ENCODE assay signal across 8 cellular contexts in the genomic region with DNA sequence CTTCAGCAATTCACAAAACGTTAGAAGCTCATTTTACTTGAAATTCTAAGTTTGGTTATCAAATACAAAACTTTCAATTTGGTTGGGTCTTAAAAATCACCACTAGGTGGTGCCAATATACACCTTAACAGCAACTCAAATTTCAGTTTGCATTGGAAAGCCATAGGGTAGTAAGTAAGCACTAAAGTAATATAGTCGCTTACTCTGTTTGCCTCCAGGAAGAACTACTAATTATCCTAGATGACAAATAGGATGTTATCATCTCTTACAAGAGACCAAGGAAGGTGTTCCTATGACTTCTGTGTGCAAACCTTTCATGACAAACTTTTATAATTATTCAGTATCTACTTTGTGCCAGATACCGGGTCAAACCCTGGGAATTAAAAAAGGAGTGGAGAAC.
DNase-seq lines count a peak whose midpoint lies in the region; ATAC-seq, FAIRE-seq and TF ChIP-seq lines count a peak whose summit lies in the region.

No MANE protein-coding gene starts in this region.

- no peak for ATAC-seq in HG03280 (IDR thresholded peaks at IDR 0.05; ENCODE audit: unreplicated experiment)

- no peak overlapping the region for H3K9ac ChIP-seq in keratinocyte (ENCODE audit: control insufficient read depth, extremely low read depth, insufficient read depth, low read length)

- H3K27ac ChIP-seq in brain microvascular endothelial cell (no peak overlapping the region), keratinocyte (ENCODE audit: control insufficient read depth, insufficient read depth, low read length) (no peak overlapping the region), tibial artery (peak overlapping the region in 1 of 2 donors; percentile 1)

- H3K4me1 ChIP-seq in keratinocyte (ENCODE audit: control insufficient read depth, extremely low read depth, insufficient read depth, low read length) (no peaks in the 10 kb centered on the region), tibial artery (peaks cover 0 to 7% (median 0%) of the 10 kb centered on the region in 4 donors)

- dilution Hi-C loops in keratinocyte (cut with MboI; ENCODE audit: extremely low pct_ligation_motif_present, low sequenced_read_pairs), result loop anchor here (25.0 kb wide), 1 partner anchor 129 kb away; no protein-coding TSS in a partner anchor

- H3K27me3 ChIP-seq in brain microvascular endothelial cell (replicated peaks) (no peaks in the 10 kb centered on the region), keratinocyte (ENCODE audit: control insufficient read depth, extremely low read depth, insufficient read depth, low read length) (no peaks in the 10 kb centered on the region), tibial artery (no peaks in the 10 kb centered on the region)

- H3K9me3 ChIP-seq in keratinocyte (ENCODE audit: control insufficient read depth, low read depth, low read length) (no peaks in the 10 kb centered on the region), tibial artery (no peaks in the 10 kb centered on the region)

- no peak overlapping the region for H3K4me2 ChIP-seq in keratinocyte (ENCODE audit: control insufficient read depth, extremely low read depth, insufficient read depth, low read depth, low read length)

- H3K79me2 ChIP-seq in keratinocyte (ENCODE audit: control insufficient read depth, insufficient read depth, low read length), result no peaks in the 10 kb centered on the region

- in situ Hi-C loops in brain microvascular endothelial cell (cut with HindIII; ENCODE audit: low pct_ligation_motif_present, low sequenced_read_pairs), result loop anchor here (25.0 kb wide), 1 partner anchor 129 kb away; no protein-coding TSS in a partner anchor

- DNase-seq in COLO829 (ENCODE audit: low spot score) (peak; percentile 71), HEK293T (ENCODE audit: extremely low spot score) (peak; percentile 24), NCI-H748 (lab: John Stamatoyannopoulos, UW; ENCODE audit: unreplicated experiment) (peak; percentile 78), brain microvascular endothelial cell (peak; percentile 34), keratinocyte (ENCODE audit: low read depth, low spot score) (peak; percentile 48), tibial artery (no peak)
- DNase-seq in stimulated activated CD4-positive, alpha-beta T cell treated with anti-CD3 and anti-CD28 coated beads, Interleukin-15, amount 100 ng/mL, for 24 hours, result no peak

- POLR2A ChIA-PET in HEK293T (lab: Yijun Ruan, JAX), result interaction anchor here (0.8 to 1.0 kb wide), 2 partner anchors 93 to 126 kb away, joined by 3 to 10 read pairs; a partner anchor contains a TSS

- no peaks in the 10 kb centered on the region for H3K9me1 ChIP-seq in keratinocyte (ENCODE audit: control insufficient read depth, extremely low read depth, insufficient read depth, low read length)

- intact Hi-C loops in tibial artery (cut with DNase I; ENCODE audit: low total_unique reads), result loop anchor here (2.0 to 10.0 kb wide), 2 partner anchors 93 to 121 kb away; a partner anchor contains a TSS

- FAIRE-seq in keratinocyte (lab: Jason Lieb, UNC), result peak; percentile 72

- H3K4me3 ChIP-seq in brain microvascular endothelial cell (ENCODE audit: low read depth, low read length) (no peak overlapping the region), keratinocyte (ENCODE audit: control insufficient read depth in 2 of 3, extremely low read depth in 1 of 3, insufficient read depth in 2 of 3, low read depth in 1 of 3, low read length in 3 of 3) (no peak overlapping the region), tibial artery (no peak overlapping the region)

- H2AFZ ChIP-seq in keratinocyte (ENCODE audit: control insufficient read depth, low read length), result no peak overlapping the region

- CTCF ChIA-PET in HEK293T (lab: Yijun Ruan, JAX), result interaction anchor here (0.6 to 3.3 kb wide), 20 partner anchors 9 to 323 kb away, joined by 3 to 47 read pairs (median 4); a partner anchor contains a TSS

- TF ChIP-seq CTCF in brain microvascular endothelial cell (IDR thresholded peaks at IDR 0.05; ENCODE audit: low read depth, low read length, missing control alignments), result peak; percentile 46
- peak in 2 of 3 experiments; percentile 41 to 44 for TF ChIP-seq CTCF in keratinocyte (optimal IDR thresholded peaks at IDR 0.05 in 1 of 3, IDR thresholded peaks at IDR 0.05 in 1 of 3, conservative IDR thresholded peaks at IDR 0.05 in 1 of 3; ENCODE audit: extremely low read depth in 1 of 3, insufficient read depth in 2 of 3, low read length in 3 of 3)
- TF ChIP-seq CTCF in tibial artery (IDR thresholded peaks at IDR 0.05), result peak; percentile 66 to 92

- no peaks in the 10 kb centered on the region for H3K36me3 ChIP-seq in brain microvascular endothelial cell (replicated peaks)
- H3K36me3 ChIP-seq in keratinocyte (ENCODE audit: control insufficient read depth in 2 of 2, extremely low read depth in 1 of 2, insufficient read depth in 2 of 2, low read length in 2 of 2), result no peaks in the 10 kb centered on the region
- peaks cover 0 to 7% (median 0%) of the 10 kb centered on the region in 3 donors for H3K36me3 ChIP-seq in tibial artery

- no peaks in the 10 kb centered on the region for H4K20me1 ChIP-seq in keratinocyte (ENCODE audit: control insufficient read depth, extremely low read depth, insufficient read depth, low read length)

TF ChIP-seq in HEK293T, 16 proteins besides CTCF, POLR2A, EP300 and RAD21:
- no peak for TF ChIP-seq FOXA1 (IDR thresholded peaks at IDR 0.05)
- TF ChIP-seq L3MBTL2 (conservative IDR thresholded peaks at IDR 0.05), result no peak
TF ChIP-seq in HEK293T: peak in this region for 0.

Comparison
In these comparisons a context has a peak if more than half of its experiments do, and no peak if none do; other contexts are left out.
1. DNase-seq: peak in COLO829 (single experiment), HEK293T (single experiment), NCI-H748 (single experiment), brain microvascular endothelial cell (single experiment) and keratinocyte (single experiment); none in tibial artery (0 of 2) and stimulated activated CD4-positive, alpha-beta T cell treated with anti-CD3 and anti-CD28 coated beads, Interleukin-15, amount 100 ng/mL, for 24 hours (single experiment).
2. Peak in every context shown above with its lines, with median percentiles within 50 percentile points of each other: CTCF ChIP-seq.